Comparison of ENCODE assay signal across 12 cellular contexts in genomic region chr7:155685070-155685790, GRCh38. TPM values are rescaled to one million over a fixed set of nuclear protein-coding genes. Genes with fewer than 3 reads are reported as not detected.
A peak's percentile ranks its signal among the peaks of the same experiment; 100 is the strongest.
DNase-seq lines count a peak whose midpoint lies in the region; ATAC-seq and TF ChIP-seq lines count a peak whose summit lies in the region.
"Had no signal": no experiment of that assay in that cellular context is flagged by ENCODE, and none has a peak within 500 bp of the region (broad histone marks: within the 10 kb centered on the region; RNA-seq: fewer than 3 reads in every experiment).

No MANE protein-coding gene starts in this region.

- no peak overlapping the region for H3K27ac ChIP-seq in CD8-positive, alpha-beta T cell (ENCODE audit: low read depth, low read length)
- H3K27ac ChIP-seq: BLaER1, thoracic aorta had no signal

- no peak for TF ChIP-seq CTCF in CD8-positive, alpha-beta T cell (IDR thresholded peaks at IDR 0.05)
- TF ChIP-seq CTCF in brain (conservative IDR thresholded peaks at IDR 0.05): no peak

- intact Hi-C loops in CD8-positive, alpha-beta T cell (cut with DNase I, micrococcal nuclease): no loop called here

- H3K27me3 Mint-ChIP-seq in CD8-positive, alpha-beta T cell (ENCODE audit: low read depth): no peaks in the 10 kb centered on the region
- H3K27me3 Mint-ChIP-seq in brain: no peaks in the 10 kb centered on the region

- peak overlapping the region; percentile 12 for H3K27ac Mint-ChIP-seq in CD8-positive, alpha-beta T cell
- H3K27ac Mint-ChIP-seq in brain: peak overlapping the region; percentile 18 to 89 (median 70)

- no peaks in the 10 kb centered on the region for H3K9me3 ChIP-seq in CD8-positive, alpha-beta T cell (ENCODE audit: low read length)
- H3K9me3 ChIP-seq: thoracic aorta had no signal

- H3K27me3 ChIP-seq in CD8-positive, alpha-beta T cell (ENCODE audit: insufficient read depth, low read length): no peaks in the 10 kb centered on the region
- H3K27me3 ChIP-seq: BLaER1 had no signal

- no peak overlapping the region for H3K4me3 ChIP-seq in CD8-positive, alpha-beta T cell (ENCODE audit: low read depth, low read length)
- H3K4me3 ChIP-seq: BLaER1, thoracic aorta had no signal

- POLR2A ChIA-PET in CD8-positive, alpha-beta T cell (lab: Charles Lee): no interaction called here

- peaks cover 76% of the 10 kb centered on the region for H3K4me1 Mint-ChIP-seq in CD8-positive, alpha-beta T cell (ENCODE audit: low read depth)
- peaks cover 47% of the 10 kb centered on the region for H3K4me1 Mint-ChIP-seq in brain

- DNase-seq in CD8-positive, alpha-beta T cell: peak in 2 of 7 experiments; percentile 19 to 45
- DNase-seq in HuH-7 (ENCODE audit: low spot score) (no peak), LoVo (ENCODE audit: low spot score) (no peak), midbrain (lab: John Stamatoyannopoulos, UW) (no peak), cerebellar cortex (ENCODE audit: low spot score) (no peak)
- DNase-seq: HFFc6, NCI-H526 had no signal

- ATAC-seq in CD8-positive, alpha-beta T cell: peak; percentile 76
- peak; percentile 65 for ATAC-seq in GM19467 (IDR thresholded peaks at IDR 0.05; ENCODE audit: unreplicated experiment)
- peak; percentile 87 for ATAC-seq in HG03354 (IDR thresholded peaks at IDR 0.05; ENCODE audit: poor library complexity, severe bottlenecking, unreplicated experiment)

- peaks cover 4% of the 10 kb centered on the region for H3K9me3 Mint-ChIP-seq in CD8-positive, alpha-beta T cell
- H3K9me3 Mint-ChIP-seq in brain: peaks cover 25 to 45% (median 30%) of the 10 kb centered on the region in 5 experiments

- peaks cover 89% of the 10 kb centered on the region for H3K36me3 Mint-ChIP-seq in CD8-positive, alpha-beta T cell
- H3K36me3 Mint-ChIP-seq in brain: peaks cover 95% of the 10 kb centered on the region

- CTCF ChIA-PET in CD8-positive, alpha-beta T cell (lab: Charles Lee): no interaction called here

- peak overlapping the region; percentile 12 for H3K4me3 Mint-ChIP-seq in CD8-positive, alpha-beta T cell
- H3K4me3 Mint-ChIP-seq in brain: no peak overlapping the region
- H3K4me3 Mint-ChIP-seq: HFFc6 had no signal

- peaks cover 20% of the 10 kb centered on the region for H3K4me1 ChIP-seq in CD8-positive, alpha-beta T cell (ENCODE audit: insufficient read depth, low read length)
- H3K4me1 ChIP-seq: BLaER1 had no signal

- H3K36me3 ChIP-seq in CD8-positive, alpha-beta T cell (ENCODE audit: insufficient read depth, low read length): peaks cover 4% of the 10 kb centered on the region

RNA-seq across cellular contexts. Expression of gene RBM33, which starts 40.8 kb away (rescaled TPM):
- total RNA-seq in CD8-positive, alpha-beta T cell: 100 to 1,000 TPM; 169 to 184 TPM
- polyA plus RNA-seq in brain (ENCODE audit: insufficient read depth, low read depth, low replicate concordance): 14.4 TPM
